Comparison of ENCODE assay signal across 23 cellular contexts in genomic region chr9:89795555-89796195, GRCh38.
DNase-seq lines count a peak whose midpoint lies in the region; ATAC-seq, FAIRE-seq and TF ChIP-seq lines count a peak whose summit lies in the region.
"Had no signal": no experiment of that assay in that cellular context is flagged by ENCODE, and none has a peak within 500 bp of the region (broad histone marks: within the 10 kb centered on the region; RNA-seq: fewer than 3 reads in every experiment).

No MANE protein-coding gene starts in this region.

- SMC1A ChIA-PET in GM12878 (lab: Charles Lee; ENCODE audit: uncharacterized antibody, unreplicated experiment): interaction anchor here (1.0 kb wide), 1 partner anchor 45 kb away, joined by 4 read pairs; no protein-coding TSS in a partner anchor

- H3K9me3 ChIP-seq in GM12878 (replicated peaks; ENCODE audit: control insufficient read depth, insufficient read depth, low read length) (no peaks in the 10 kb centered on the region), trophoblast cell (ENCODE audit: insufficient read depth, low read depth, low read length) (peaks cover 1% of the 10 kb centered on the region), HAP-1 (no peaks in the 10 kb centered on the region)
- H3K9me3 ChIP-seq: BE2C, SK-N-SH had no signal

- peak overlapping the region; percentile 41 for H3K4ac ChIP-seq in trophoblast cell (ENCODE audit: low read depth, low read length)

- peak overlapping the region; percentile 31 for H4K8ac ChIP-seq in trophoblast cell (ENCODE audit: low read depth, low read length)

- DNase-seq in NCI-H2107 treated with DMSO at 0.1 percent for 48 hours (lab: John Stamatoyannopoulos, UW; ENCODE audit: unreplicated experiment): peak; percentile 40
- DNase-seq in NCI-H2107 (lab: John Stamatoyannopoulos, UW): no peak
- peak; percentile 39 for DNase-seq in GM13977 (ENCODE audit: low spot score)
- no peak for DNase-seq in GM12878 (ENCODE audit: low read depth, low spot score)
- DNase-seq in trophoblast cell: peak; percentile 85 to 93
- no peak for DNase-seq in HAP-1 (ENCODE audit: low spot score in 2 of 2)
- DNase-seq in activated CD4-positive, alpha-beta memory T cell treated with anti-CD3 and anti-CD28 coated beads, Interleukin-2, amount 10 ng/mL, durations not matched to agents 7 days and 5 days: no peak
- DNase-seq: BE2C; CD4-positive, alpha-beta memory T cell; DND-41; H9; IMR-90; Karpas-422; NCI-H1048; NCI-H1436; NCI-H1930; NCI-H2227 treated with DMSO at 0.1 percent for 48 hours; NCI-H510A treated with DMSO at 0.1 percent for 48 hours; NK-92 treated with Interleukin-12 subunit alpha and Interleukin-12 subunit beta, amount 100 ng/mL, for 24 hours; SHP77 treated with DMSO at 0.1 percent for 48 hours; SK-N-SH had no signal

- peaks cover 51% of the 10 kb centered on the region for H3K79me1 ChIP-seq in trophoblast cell (ENCODE audit: low read length)

- RAD21 ChIA-PET in GM12878 (lab: Charles Lee; ENCODE audit: unreplicated experiment): interaction anchor here (1.0 kb wide), 1 partner anchor 20 kb away, joined by 5 read pairs; no protein-coding TSS in a partner anchor

- H3K27me3 ChIP-seq in GM12878 (replicated peaks in 1 of 2; ENCODE audit: control insufficient read depth in 2 of 2, insufficient read depth in 2 of 2, low read length in 1 of 2) (peaks cover 0 to 3% of the 10 kb centered on the region in 2 experiments; a peak in 1 of 4 replicates), trophoblast cell (ENCODE audit: insufficient read depth, low read length) (no peaks in the 10 kb centered on the region), HAP-1 (ENCODE audit: low read depth) (no peaks in the 10 kb centered on the region)
- H3K27me3 ChIP-seq: BE2C had no signal

- H3K9me3 Mint-ChIP-seq in activated CD4-positive, alpha-beta memory T cell treated with anti-CD3 and anti-CD28 coated beads, Interleukin-2, amount 10 ng/mL, durations not matched to agents 7 days and 5 days: no peaks in the 10 kb centered on the region
- H3K9me3 Mint-ChIP-seq: CD4-positive, alpha-beta memory T cell; H9 had no signal

- H4K20me1 ChIP-seq in GM12878 (ENCODE audit: control insufficient read depth, insufficient read depth): no peaks in the 10 kb centered on the region

- TF ChIP-seq EP300 in GM12878 (IDR thresholded peaks at IDR 0.05; ENCODE audit: borderline replicate concordance in 1 of 2, control insufficient read depth in 1 of 2, low read depth in 2 of 2, low read length in 2 of 2): 0 out of 4 replicates have a peak, but pooled peaks of 1 of the 2 experiments have one; percentile 20

- no peaks in the 10 kb centered on the region for H3K27me3 Mint-ChIP-seq in activated CD4-positive, alpha-beta memory T cell treated with anti-CD3 and anti-CD28 coated beads, Interleukin-2, amount 10 ng/mL, durations not matched to agents 7 days and 5 days
- H3K27me3 Mint-ChIP-seq: CD4-positive, alpha-beta memory T cell had no signal

- TF ChIP-seq CTCF in GM13977 (IDR thresholded peaks at IDR 0.05; ENCODE audit: extremely low read depth, insufficient read depth, missing control alignments) (no peak), GM12878 (IDR thresholded peaks at IDR 0.05 in 2 of 3, conservative IDR thresholded peaks at IDR 0.05 in 1 of 3; ENCODE audit: control insufficient read depth in 2 of 3, extremely low read depth in 1 of 3, insufficient read depth in 1 of 3, low read depth in 3 of 3, low read length in 3 of 3) (no peak)

- ATAC-seq in GM12878: peak; percentile 41

- WGBS in GM12878 (ENCODE audit: insufficient coverage, insufficient replicate concordance, low lambda C conversion rate, missing lambda C conversion rate): 29% methylated on average over 10 of the region's 10 CpGs
- no CpG with 5 or more reads among the region's 10 CpGs for WGBS in trophoblast cell (ENCODE audit: extremely low coverage, insufficient coverage, insufficient read length)

- H3K4me3 ChIP-seq in GM12878 (no peak overlapping the region), trophoblast cell (ENCODE audit: low read depth, low read length) (no peak overlapping the region), HAP-1 (no peak overlapping the region)

- H4K12ac ChIP-seq in trophoblast cell (ENCODE audit: low read depth, low read length): no peak overlapping the region

- peak overlapping the region; percentile 51 for H3K14ac ChIP-seq in trophoblast cell (ENCODE audit: low read length)

- no peaks in the 10 kb centered on the region for H3K79me2 ChIP-seq in GM12878 (ENCODE audit: control insufficient read depth, insufficient read depth, low read length)
- peaks cover 2% of the 10 kb centered on the region for H3K79me2 ChIP-seq in trophoblast cell (ENCODE audit: control insufficient read depth, insufficient read depth, low read length, poor library complexity)

- H2BK12ac ChIP-seq in trophoblast cell (ENCODE audit: low read length): peak overlapping the region; percentile 81

- H3K4me3 Mint-ChIP-seq in activated CD4-positive, alpha-beta memory T cell treated with anti-CD3 and anti-CD28 coated beads, Interleukin-2, amount 10 ng/mL, durations not matched to agents 7 days and 5 days: no peak overlapping the region
- H3K4me3 Mint-ChIP-seq: CD4-positive, alpha-beta memory T cell; H9 had no signal

- TF ChIP-seq RAD21 in GM12878 (IDR thresholded peaks at IDR 0.05; ENCODE audit: insufficient read depth, low read depth, low read length): no peak

- POLR2A ChIA-PET in GM12878 (lab: Charles Lee): no interaction called here
- POLR2A ChIA-PET in activated CD4-positive, alpha-beta memory T cell treated with anti-CD3 and anti-CD28 coated beads, Interleukin-2, amount 10 ng/mL, durations not matched to agents 7 days and 5 days (lab: Charles Lee): no interaction called here

- H3K36me3 ChIP-seq in GM12878 (ENCODE audit: control insufficient read depth in 2 of 2, insufficient read depth in 2 of 2, low read length in 1 of 2): no peaks in the 10 kb centered on the region
- H3K36me3 ChIP-seq in trophoblast cell (ENCODE audit: control insufficient read depth in 1 of 2, insufficient read depth in 2 of 2, low read length in 2 of 2): no peaks in the 10 kb centered on the region
- H3K36me3 ChIP-seq in HAP-1 (replicated peaks): no peaks in the 10 kb centered on the region
- H3K36me3 ChIP-seq: BE2C had no signal

- no peaks in the 10 kb centered on the region for H3K36me3 Mint-ChIP-seq in activated CD4-positive, alpha-beta memory T cell treated with anti-CD3 and anti-CD28 coated beads, Interleukin-2, amount 10 ng/mL, durations not matched to agents 7 days and 5 days (ENCODE audit: low read depth)
- H3K36me3 Mint-ChIP-seq: CD4-positive, alpha-beta memory T cell had no signal

- H3K27ac ChIP-seq in GM12878 (ENCODE audit: control insufficient read depth, insufficient read depth) (no peak overlapping the region), trophoblast cell (ENCODE audit: low read depth, low read length) (peak overlapping the region; percentile 57)

- no peaks in the 10 kb centered on the region for H3K4me1 Mint-ChIP-seq in activated CD4-positive, alpha-beta memory T cell treated with anti-CD3 and anti-CD28 coated beads, Interleukin-2, amount 10 ng/mL, durations not matched to agents 7 days and 5 days

- H2AK5ac ChIP-seq in trophoblast cell (ENCODE audit: low read length): peak overlapping the region; percentile 79

- H2AFZ ChIP-seq in GM12878 (ENCODE audit: control insufficient read depth, low read depth, low read length): no peak overlapping the region
- H2AFZ ChIP-seq in trophoblast cell (ENCODE audit: insufficient read depth, low read length, poor library complexity): no peak overlapping the region

- in situ Hi-C loops in GM13977 (cut with MboI; ENCODE audit: low pct_unique_long_range_greater_than_20kb, low sequenced_read_pairs, unreplicated experiment): no loop called here
- in situ Hi-C loops in GM12878 (cut with MboI): no loop called here
- in situ Hi-C loops in HAP-1 (cut with MboI; ENCODE audit: low sequenced_read_pairs): no loop called here

- no peak for TF ChIP-seq POLR2A in GM12878 (IDR thresholded peaks at IDR 0.05; ENCODE audit: low read depth, low read length)

- peak overlapping the region; percentile 69 for H2BK120ac ChIP-seq in trophoblast cell (ENCODE audit: insufficient read depth, low read length, poor library complexity)

- no peak overlapping the region for H3K4me2 ChIP-seq in GM12878 (ENCODE audit: control insufficient read depth, insufficient read depth)
- H3K4me2 ChIP-seq in trophoblast cell (ENCODE audit: low read length): no peak overlapping the region
- H3K4me2 ChIP-seq: SK-N-SH had no signal

- H3K23ac ChIP-seq in trophoblast cell (ENCODE audit: low read length): no peak overlapping the region

- BruUV-seq in GM12878 (replicated peaks; lab: Mats Ljungman, UMichigan): no TSS peak

- intact Hi-C loops in GM12878 (cut with micrococcal nuclease; ENCODE audit: unreplicated experiment): no loop called here

- H3K4me1 ChIP-seq in GM12878 (ENCODE audit: control insufficient read depth, insufficient read depth, low read length) (no peaks in the 10 kb centered on the region), trophoblast cell (ENCODE audit: control insufficient read depth in 1 of 2, insufficient read depth in 2 of 2, low read length in 2 of 2) (peaks cover 32 to 42% of the 10 kb centered on the region in 2 experiments), HAP-1 (no peaks in the 10 kb centered on the region)
- H3K4me1 ChIP-seq: BE2C had no signal

- peak overlapping the region; percentile 79 for H4K91ac ChIP-seq in trophoblast cell (ENCODE audit: low read depth, low read length)

- H3K9ac ChIP-seq in GM12878 (ENCODE audit: control insufficient read depth, insufficient read depth, low read length) (no peak overlapping the region), trophoblast cell (ENCODE audit: low read length) (no peak overlapping the region)
- H3K9ac ChIP-seq: SK-N-SH had no signal

- H2BK5ac ChIP-seq in trophoblast cell (ENCODE audit: low read depth, low read length, poor library complexity): peak overlapping the region; percentile 66

- CTCF ChIA-PET in GM12878 (lab: Yijun Ruan, JAX): no interaction called here
- CTCF ChIA-PET in activated CD4-positive, alpha-beta memory T cell treated with anti-CD3 and anti-CD28 coated beads, Interleukin-2, amount 10 ng/mL, durations not matched to agents 7 days and 5 days (lab: Charles Lee): interaction anchor here (1.3 kb wide), 1 partner anchor 193 kb away, joined by 3 read pairs; no protein-coding TSS in a partner anchor

- H3K27ac Mint-ChIP-seq in activated CD4-positive, alpha-beta memory T cell treated with anti-CD3 and anti-CD28 coated beads, Interleukin-2, amount 10 ng/mL, durations not matched to agents 7 days and 5 days: no peak overlapping the region
- H3K27ac Mint-ChIP-seq: H9 had no signal

- H3K18ac ChIP-seq in trophoblast cell (ENCODE audit: low read length): peak overlapping the region; percentile 76

- no peak for FAIRE-seq in GM12878 (lab: Jason Lieb, UNC)
- FAIRE-seq: A204.1, HTR-8/SVneo had no signal

TF ChIP-seq in GM12878, 131 proteins besides CTCF, POLR2A, EP300 and RAD21 (continues in another document):
- TF ChIP-seq ESRRA (IDR thresholded peaks at IDR 0.05; ENCODE audit: low read length) (no peak), BHLHE40 (IDR thresholded peaks at IDR 0.05; ENCODE audit: borderline replicate concordance in 1 of 2, low read depth in 2 of 2, low read length in 1 of 2) (peak in 1 of 2 experiments; percentile 41; a peak in 1 of 4 replicates), RFX5 (IDR thresholded peaks at IDR 0.05; ENCODE audit: low read depth, low read length) (no peak), ZBED1 (IDR thresholded peaks at IDR 0.05; ENCODE audit: borderline replicate concordance) (no peak), SUZ12 (IDR thresholded peaks at IDR 0.05; ENCODE audit: unreplicated experiment) (no peak)

Comparison
In these comparisons a context has a peak if more than half of its experiments do, and no peak if none do; other contexts are left out.
1. DNase-seq: peak in NCI-H2107 treated with DMSO at 0.1 percent for 48 hours (single experiment), GM13977 (single experiment) and trophoblast cell (2 of 2); none in NCI-H2107 (single experiment), GM12878 (single experiment), HAP-1 (0 of 2) and activated CD4-positive, alpha-beta memory T cell treated with anti-CD3 and anti-CD28 coated beads, Interleukin-2, amount 10 ng/mL, durations not matched to agents 7 days and 5 days (single experiment).